In the genomic region with DNA sequence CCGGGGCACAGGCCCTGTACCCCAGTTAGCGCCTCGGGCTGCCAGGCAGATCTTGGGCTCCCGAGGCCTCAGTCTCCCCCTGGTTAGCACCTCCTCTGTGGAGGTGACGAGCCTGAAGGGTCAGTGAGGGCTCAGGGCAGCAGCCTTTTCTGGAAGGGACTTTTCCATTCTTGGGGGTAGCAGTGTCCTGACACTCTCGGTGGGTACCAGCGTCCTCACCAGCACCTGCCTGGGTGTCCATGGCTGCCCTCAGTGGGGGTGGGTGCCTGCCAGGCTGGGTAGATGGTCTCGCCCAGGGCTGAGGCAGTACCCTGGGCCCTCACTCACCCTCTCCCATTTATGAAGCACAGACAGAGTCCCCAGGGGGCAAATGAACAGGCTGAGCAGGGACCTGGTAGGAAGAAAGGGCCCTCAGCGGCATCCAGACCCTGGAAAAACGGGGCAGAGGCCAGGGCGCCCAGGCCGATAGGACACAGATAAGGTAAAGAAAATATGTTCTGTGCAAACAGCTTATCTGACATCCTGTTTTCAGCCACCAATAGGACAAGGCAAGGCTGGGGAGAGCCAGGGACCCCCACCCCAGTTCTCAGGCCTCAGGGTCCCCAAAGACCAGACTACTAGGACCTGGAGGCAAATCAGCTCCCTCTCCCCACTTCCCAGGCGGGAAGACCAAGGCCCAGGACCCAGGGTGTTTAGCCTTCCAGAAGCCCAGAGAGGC, we compare ENCODE assay signal across 30 cellular contexts. TPM values are rescaled to one million over a fixed set of nuclear protein-coding genes. Genes with fewer than 3 reads are reported as not detected.
DNase-seq lines count a peak whose midpoint lies in the region; ATAC-seq and TF ChIP-seq lines count a peak whose summit lies in the region.
"Had no signal": no experiment of that assay in that cellular context is flagged by ENCODE, and none has a peak within 500 bp of the region (broad histone marks: within the 10 kb centered on the region; RNA-seq: fewer than 3 reads in every experiment).

No MANE protein-coding gene starts in this region.

- H3K4me2 ChIP-seq in MM.1S (ENCODE audit: low read depth, low read length) = no peak overlapping the region

- no peaks in the 10 kb centered on the region for H3K9me3 Mint-ChIP-seq in activated CD8-positive, alpha-beta T cell treated with anti-CD3 and anti-CD28 coated beads, Interleukin-2, amount 10 ng/mL, durations not matched to agents 7 days and 5 days (ENCODE audit: insufficient read depth)
- H3K9me3 Mint-ChIP-seq in stimulated activated naive B cell treated with anti-CD40 and anti-IgM and Interleukin-4, amounts not matched to agents 10 μg/mL and 1 μg/mL and 100 μg/mL, for 72 hours = no peaks in the 10 kb centered on the region
- no peaks in the 10 kb centered on the region for H3K9me3 Mint-ChIP-seq in T-helper 2 cell treated with Interferon-gamma antibody and Interleukin-4, amounts not matched to agents 5 μg/mL and 100 μg/mL, for 36 hours
- H3K9me3 Mint-ChIP-seq: activated CD4-positive, alpha-beta T cell treated with anti-CD3 and anti-CD28 coated beads, Interleukin-2, amount 10 ng/mL, durations not matched to agents 7 days and 5 days; activated T-cell treated with anti-CD3 and anti-CD28 coated beads, Interleukin-2, amount 50 U/mL, for 24 hours; endodermal cell had no signal

- TF ChIP-seq CTCF in liver (IDR thresholded peaks at IDR 0.05; ENCODE audit: low read depth, low read length, missing input control) (no peak), MM.1S (IDR thresholded peaks at IDR 0.05; ENCODE audit: low read length) (no peak)

- no peak for TF ChIP-seq RAD21 in liver (IDR thresholded peaks at IDR 0.05)

- WGBS in liver = 83% methylated on average over 13 of the region's 13 CpGs

- POLR2A ChIA-PET in activated CD8-positive, alpha-beta T cell treated with anti-CD3 and anti-CD28 coated beads, Interleukin-2, amount 10 ng/mL, durations not matched to agents 7 days and 5 days (lab: Charles Lee) = no interaction called here

- no peaks in the 10 kb centered on the region for H3K27me3 Mint-ChIP-seq in activated CD8-positive, alpha-beta T cell treated with anti-CD3 and anti-CD28 coated beads, Interleukin-2, amount 10 ng/mL, durations not matched to agents 7 days and 5 days (ENCODE audit: low read depth)
- no peaks in the 10 kb centered on the region for H3K27me3 Mint-ChIP-seq in stimulated activated naive B cell treated with anti-CD40 and anti-IgM and Interleukin-4, amounts not matched to agents 10 μg/mL and 1 μg/mL and 100 μg/mL, for 72 hours
- H3K27me3 Mint-ChIP-seq in T-helper 2 cell treated with Interferon-gamma antibody and Interleukin-4, amounts not matched to agents 5 μg/mL and 100 μg/mL, for 36 hours (ENCODE audit: low read depth) = no peaks in the 10 kb centered on the region
- H3K27me3 Mint-ChIP-seq: activated CD4-positive, alpha-beta T cell treated with anti-CD3 and anti-CD28 coated beads, Interleukin-2, amount 10 ng/mL, durations not matched to agents 7 days and 5 days; activated T-cell treated with anti-CD3 and anti-CD28 coated beads, Interleukin-2, amount 50 U/mL, for 24 hours had no signal

- H3K27me3 ChIP-seq in liver (ENCODE audit: control insufficient read depth in 4 of 4, insufficient read depth in 4 of 4, low read length in 3 of 4) (no peaks in the 10 kb centered on the region), MM.1S (replicated peaks; ENCODE audit: insufficient read depth, low read length) (no peaks in the 10 kb centered on the region)
- H3K27me3 ChIP-seq: tibial nerve had no signal

- ATAC-seq in activated CD8-positive, alpha-beta T cell treated with anti-CD3 and anti-CD28 coated beads, Interleukin-2, amount 10 ng/mL, durations not matched to agents 7 days and 5 days = no peak
- no peak for ATAC-seq in stimulated activated naive B cell treated with anti-CD40 and anti-IgM and Interleukin-4, amounts not matched to agents 10 μg/mL and 1 μg/mL and 100 μg/mL, for 72 hours (replicated peaks)
- ATAC-seq: esophagus mucosa, left cardiac atrium, right cardiac atrium had no signal

- H4K20me1 ChIP-seq in MM.1S (ENCODE audit: insufficient read depth, low read length) = no peaks in the 10 kb centered on the region

- peak overlapping the region; percentile 68 for H3K27ac Mint-ChIP-seq in activated CD8-positive, alpha-beta T cell treated with anti-CD3 and anti-CD28 coated beads, Interleukin-2, amount 10 ng/mL, durations not matched to agents 7 days and 5 days
- H3K27ac Mint-ChIP-seq in stimulated activated naive B cell treated with anti-CD40 and anti-IgM and Interleukin-4, amounts not matched to agents 10 μg/mL and 1 μg/mL and 100 μg/mL, for 72 hours = peak overlapping the region; percentile 74
- H3K27ac Mint-ChIP-seq in T-helper 2 cell treated with Interferon-gamma antibody and Interleukin-4, amounts not matched to agents 5 μg/mL and 100 μg/mL, for 36 hours = no peak overlapping the region
- H3K27ac Mint-ChIP-seq: activated CD4-positive, alpha-beta T cell treated with anti-CD3 and anti-CD28 coated beads, Interleukin-2, amount 10 ng/mL, durations not matched to agents 7 days and 5 days; activated T-cell treated with anti-CD3 and anti-CD28 coated beads, Interleukin-2, amount 50 U/mL, for 24 hours; endodermal cell had no signal

- no peaks in the 10 kb centered on the region for H3K79me2 ChIP-seq in MM.1S (ENCODE audit: low read length)

- H3K36me3 ChIP-seq in liver (ENCODE audit: control insufficient read depth in 4 of 4, insufficient read depth in 3 of 4, low read depth in 1 of 4, low read length in 3 of 4) = peaks cover 0 to 9% (median 1%) of the 10 kb centered on the region in 4 donors
- no peaks in the 10 kb centered on the region for H3K36me3 ChIP-seq in MM.1S (replicated peaks; ENCODE audit: insufficient read depth, low read length)
- H3K36me3 ChIP-seq: tibial nerve had no signal

- H3F3A ChIP-seq in MM.1S (ENCODE audit: insufficient read depth, low read length) = no peaks in the 10 kb centered on the region

- H3K9ac ChIP-seq in liver (ENCODE audit: low read depth in 1 of 2, low read length in 2 of 2) (no peak overlapping the region), MM.1S (ENCODE audit: low read length) (no peak overlapping the region)

- DNase-seq in HT-29 (ENCODE audit: low spot score) (peak; percentile 30), midbrain (lab: John Stamatoyannopoulos, UW) (no peak), MM.1S (no peak)
- no peak for DNase-seq in activated CD8-positive, alpha-beta T cell treated with anti-CD3 and anti-CD28 coated beads, Interleukin-2, amount 10 ng/mL, durations not matched to agents 7 days and 5 days
- no peak for DNase-seq in stimulated activated naive B cell treated with anti-CD40 and anti-IgM and Interleukin-4, amounts not matched to agents 10 μg/mL and 1 μg/mL and 100 μg/mL, for 72 hours
- DNase-seq in T-helper 2 cell treated with Interferon-gamma antibody and Interleukin-4, amounts not matched to agents 5 μg/mL and 100 μg/mL, for 36 hours (ENCODE audit: low spot score) = no peak
- DNase-seq: activated CD4-positive, alpha-beta T cell treated with anti-CD3 and anti-CD28 coated beads, Interleukin-2, amount 10 ng/mL, durations not matched to agents 7 days and 5 days; activated effector memory CD4-positive, alpha-beta T cell treated with anti-CD3 and anti-CD28 coated beads, Interleukin-2, amount 50 U/mL, for 16 hours; activated T-cell treated with anti-CD3 and anti-CD28 coated beads, Interleukin-2, amount 50 U/mL, for 24 hours; Calu3; cortex of kidney; DMS79; endodermal cell; head of caudate nucleus; left cardiac atrium; mammary epithelial cell; NCI-H1092; NCI-H1694 treated with DMSO at 0.1 percent for 48 hours; NCI-H446 treated with DMSO at 0.1 percent for 48 hours; NCI-H774; posterior cingulate gyrus; right cardiac atrium; spleen; stimulated activated CD4-positive, alpha-beta T cell treated with anti-CD3 and anti-CD28 coated beads, Interleukin-2, amount 100 ng/mL, for 24 hours; stimulated activated CD8-positive, alpha-beta memory T cell treated with anti-CD3 and anti-CD28 coated beads, Interleukin-4, amount 100 ng/mL, for 48 hours; SW 1271 had no signal

- H3K4me1 ChIP-seq in liver (ENCODE audit: control insufficient read depth in 4 of 4, insufficient read depth in 4 of 4, low read length in 3 of 4) = peaks cover 22 to 46% (median 36%) of the 10 kb centered on the region in 4 donors
- no peaks in the 10 kb centered on the region for H3K4me1 ChIP-seq in MM.1S (ENCODE audit: low read length)
- H3K4me1 ChIP-seq: tibial nerve had no signal

- H3K36me3 Mint-ChIP-seq in activated CD8-positive, alpha-beta T cell treated with anti-CD3 and anti-CD28 coated beads, Interleukin-2, amount 10 ng/mL, durations not matched to agents 7 days and 5 days (ENCODE audit: low read depth) = peaks cover 4% of the 10 kb centered on the region
- H3K36me3 Mint-ChIP-seq in stimulated activated naive B cell treated with anti-CD40 and anti-IgM and Interleukin-4, amounts not matched to agents 10 μg/mL and 1 μg/mL and 100 μg/mL, for 72 hours = peaks cover 18 to 19% of the 10 kb centered on the region in 2 donors
- H3K36me3 Mint-ChIP-seq in T-helper 2 cell treated with Interferon-gamma antibody and Interleukin-4, amounts not matched to agents 5 μg/mL and 100 μg/mL, for 36 hours (ENCODE audit: low read depth) = no peaks in the 10 kb centered on the region

- H3K4me3 Mint-ChIP-seq in activated CD8-positive, alpha-beta T cell treated with anti-CD3 and anti-CD28 coated beads, Interleukin-2, amount 10 ng/mL, durations not matched to agents 7 days and 5 days = no peak overlapping the region
- H3K4me3 Mint-ChIP-seq in stimulated activated naive B cell treated with anti-CD40 and anti-IgM and Interleukin-4, amounts not matched to agents 10 μg/mL and 1 μg/mL and 100 μg/mL, for 72 hours = no peak overlapping the region
- H3K4me3 Mint-ChIP-seq in T-helper 2 cell treated with Interferon-gamma antibody and Interleukin-4, amounts not matched to agents 5 μg/mL and 100 μg/mL, for 36 hours = no peak overlapping the region
- H3K4me3 Mint-ChIP-seq: activated CD4-positive, alpha-beta T cell treated with anti-CD3 and anti-CD28 coated beads, Interleukin-2, amount 10 ng/mL, durations not matched to agents 7 days and 5 days; activated T-cell treated with anti-CD3 and anti-CD28 coated beads, Interleukin-2, amount 50 U/mL, for 24 hours; endodermal cell had no signal

- CTCF ChIA-PET in activated CD8-positive, alpha-beta T cell treated with anti-CD3 and anti-CD28 coated beads, Interleukin-2, amount 10 ng/mL, durations not matched to agents 7 days and 5 days (lab: Charles Lee) = interaction anchor here (1.0 to 1.2 kb wide), 2 partner anchors 55 to 68 kb away, joined by 3 read pairs; no protein-coding TSS in a partner anchor

- no peak overlapping the region for H2AFZ ChIP-seq in MM.1S (ENCODE audit: low read length)

- peaks cover 10% of the 10 kb centered on the region for H3K4me1 Mint-ChIP-seq in activated CD8-positive, alpha-beta T cell treated with anti-CD3 and anti-CD28 coated beads, Interleukin-2, amount 10 ng/mL, durations not matched to agents 7 days and 5 days (ENCODE audit: low read depth)
- peaks cover 5 to 6% of the 10 kb centered on the region in 2 donors for H3K4me1 Mint-ChIP-seq in stimulated activated naive B cell treated with anti-CD40 and anti-IgM and Interleukin-4, amounts not matched to agents 10 μg/mL and 1 μg/mL and 100 μg/mL, for 72 hours
- no peaks in the 10 kb centered on the region for H3K4me1 Mint-ChIP-seq in T-helper 2 cell treated with Interferon-gamma antibody and Interleukin-4, amounts not matched to agents 5 μg/mL and 100 μg/mL, for 36 hours (ENCODE audit: low read depth)
- H3K4me1 Mint-ChIP-seq: activated CD4-positive, alpha-beta T cell treated with anti-CD3 and anti-CD28 coated beads, Interleukin-2, amount 10 ng/mL, durations not matched to agents 7 days and 5 days had no signal

- H3K9me3 ChIP-seq in liver (ENCODE audit: control insufficient read depth in 4 of 4, low read length in 3 of 4) = no peaks in the 10 kb centered on the region
- H3K9me3 ChIP-seq in MM.1S (replicated peaks; ENCODE audit: insufficient read depth, low read length) = no peaks in the 10 kb centered on the region
- H3K9me3 ChIP-seq: spleen, tibial nerve had no signal

- no peaks in the 10 kb centered on the region for H3K9me2 ChIP-seq in MM.1S (replicated peaks; ENCODE audit: insufficient read depth, low read length)

- peak overlapping the region; percentile 28 to 46 for H3K27ac ChIP-seq in liver (ENCODE audit: low read depth in 1 of 2, low read length in 2 of 2)
- H3K27ac ChIP-seq in MM.1S (ENCODE audit: low read length) = no peak overlapping the region
- H3K27ac ChIP-seq: C4-2B, tibial nerve had no signal

- no peak overlapping the region for H3K4me3 ChIP-seq in liver (ENCODE audit: low read depth in 1 of 3, low read length in 3 of 3)
- H3K4me3 ChIP-seq in MM.1S (ENCODE audit: low read length) = no peak overlapping the region
- H3K4me3 ChIP-seq: spleen, tibial nerve had no signal

RNA-seq across cellular contexts. Expression of a gene that starts 50.9 kb away (rescaled TPM):
- 9.2 and 15.3 TPM in 2 replicates for total RNA-seq in HT-29 (2014; rRNA removed; shearing (Covaris generic))
- total RNA-seq in activated CD8-positive, alpha-beta T cell treated with anti-CD3 and anti-CD28 coated beads, Interleukin-2, amount 10 ng/mL, durations not matched to agents 7 days and 5 days = 10 to 100 TPM; 15.8 to 19.3 TPM
- total RNA-seq in liver = 10 to 100 TPM in 1 of 2 donors, 1 to 10 TPM in 1; 5.9 to 12.8 TPM
- polyA plus RNA-seq in liver = 1 to 10 TPM in 1 of 2 donors, under 1 TPM in 1; 0.19 to 4.6 TPM
